Comparison of ENCODE assay signal across 1 cellular context in genomic region chr11:128164090-128164741, GRCh38.
TF ChIP-seq lines count a peak whose summit lies in the region.

No MANE protein-coding gene starts in this region.

TF ChIP-seq in GM23338, 12 proteins besides CTCF, POLR2A, EP300 and RAD21 (continued from another document):
- no peak for TF ChIP-seq ZNF462 (CRISPR knock-in tag; IDR thresholded peaks at IDR 0.05)
TF ChIP-seq in GM23338: peak in this region for 0.
